ENCODE assay signal across 9 cellular contexts in genomic region chr4:45453258-45453841, GRCh38.
DNase-seq lines count a peak whose midpoint lies in the region; ATAC-seq and TF ChIP-seq lines count a peak whose summit lies in the region.
"Had no signal": no experiment of that assay in that cellular context is flagged by ENCODE, and none has a peak within 500 bp of the region (broad histone marks: within the 10 kb centered on the region; RNA-seq: fewer than 3 reads in every experiment).

No MANE protein-coding gene starts in this region.

- no peak for TF ChIP-seq EP300 in esophagus muscularis mucosa (IDR thresholded peaks at IDR 0.05)
- TF ChIP-seq EP300 in sigmoid colon (IDR thresholded peaks at IDR 0.05): no peak

- TF ChIP-seq CTCF in esophagus muscularis mucosa (IDR thresholded peaks at IDR 0.05) (peak; percentile 28 to 65 (median 44)), sigmoid colon (IDR thresholded peaks at IDR 0.05) (peak in 3 of 4 experiments; percentile 14 to 54 (median 38))

- 39% methylated on average over 5 of the region's 5 CpGs for WGBS in esophagus muscularis mucosa
- 25 to 41% methylated on average over 5 of the region's 5 CpGs for WGBS in sigmoid colon, 2 donors

- H3K4me3 Mint-ChIP-seq in activated T-cell treated with anti-CD3 and anti-CD28 coated beads, Interleukin-2, amount 50 U/mL, for 72 hours: no peak overlapping the region

- peak; percentile 54 for ATAC-seq in HG03039 (IDR thresholded peaks at IDR 0.05; ENCODE audit: unreplicated experiment)
- no peak for ATAC-seq in activated T-cell treated with anti-CD3 and anti-CD28 coated beads, Interleukin-2, amount 50 U/mL, for 72 hours (replicated peaks in 1 of 2)
- ATAC-seq: HCT116 had no signal

- H3K9me3 Mint-ChIP-seq in activated T-cell treated with anti-CD3 and anti-CD28 coated beads, Interleukin-2, amount 50 U/mL, for 72 hours: peaks cover 1 to 8% of the 10 kb centered on the region in 2 donors

- H3K4me1 ChIP-seq in esophagus muscularis mucosa: no peaks in the 10 kb centered on the region
- H3K4me1 ChIP-seq in sigmoid colon: no peaks in the 10 kb centered on the region

- no peaks in the 10 kb centered on the region for H3K27me3 Mint-ChIP-seq in activated T-cell treated with anti-CD3 and anti-CD28 coated beads, Interleukin-2, amount 50 U/mL, for 72 hours (ENCODE audit: low read depth)

- H3K27ac ChIP-seq in esophagus muscularis mucosa (replicated peaks in 1 of 4) (no peak overlapping the region), sigmoid colon (no peak overlapping the region)

- no peaks in the 10 kb centered on the region for H3K4me1 Mint-ChIP-seq in activated T-cell treated with anti-CD3 and anti-CD28 coated beads, Interleukin-2, amount 50 U/mL, for 72 hours (ENCODE audit: low read depth)

- no peak overlapping the region for H3K27ac Mint-ChIP-seq in activated T-cell treated with anti-CD3 and anti-CD28 coated beads, Interleukin-2, amount 50 U/mL, for 72 hours

- H3K4me3 ChIP-seq in esophagus muscularis mucosa: no peak overlapping the region
- H3K4me3 ChIP-seq in sigmoid colon: no peak overlapping the region

- intact Hi-C loops in esophagus muscularis mucosa (cut with DNase I) (loop anchor here (5.0 to 10.0 kb wide), 2 partner anchors 526 to 821 kb away; no protein-coding TSS in a partner anchor), sigmoid colon (cut with DNase I) (no loop called here)

- H3K9me3 ChIP-seq in esophagus muscularis mucosa (no peaks in the 10 kb centered on the region), sigmoid colon (no peaks in the 10 kb centered on the region)

- no peaks in the 10 kb centered on the region for H3K36me3 Mint-ChIP-seq in activated T-cell treated with anti-CD3 and anti-CD28 coated beads, Interleukin-2, amount 50 U/mL, for 72 hours (ENCODE audit: insufficient read depth in 2 of 2)

- no peaks in the 10 kb centered on the region for H3K27me3 ChIP-seq in esophagus muscularis mucosa
- no peaks in the 10 kb centered on the region for H3K27me3 ChIP-seq in sigmoid colon

- DNase-seq in ELR (ENCODE audit: low read depth): peak; percentile 4
- DNase-seq in NCI-H82 treated with DMSO at 0.1 percent for 48 hours (lab: John Stamatoyannopoulos, UW; ENCODE audit: unreplicated experiment): peak; percentile 23
- no peak for DNase-seq in esophagus muscularis mucosa (ENCODE audit: extremely low spot score)
- DNase-seq in sigmoid colon: no peak
- no peak for DNase-seq in effector CD4-positive, alpha-beta T cell
- no peak for DNase-seq in activated T-cell treated with anti-CD3 and anti-CD28 coated beads, Interleukin-2, amount 50 U/mL, for 72 hours
- no peak for DNase-seq in cerebellar nuclear complex (lab: John Stamatoyannopoulos, UW)

- no peaks in the 10 kb centered on the region for H3K36me3 ChIP-seq in esophagus muscularis mucosa
- H3K36me3 ChIP-seq in sigmoid colon: no peaks in the 10 kb centered on the region

- no peak for TF ChIP-seq POLR2A in esophagus muscularis mucosa (IDR thresholded peaks at IDR 0.05; ENCODE audit: low read depth)
- no peak for TF ChIP-seq POLR2A in sigmoid colon (IDR thresholded peaks at IDR 0.05)

Comparison
In these comparisons a context has a peak if more than half of its experiments do, and no peak if none do; other contexts are left out.
1. DNase-seq: peak in ELR (single experiment) and NCI-H82 treated with DMSO at 0.1 percent for 48 hours (single experiment); none in esophagus muscularis mucosa (single experiment), sigmoid colon (single experiment), effector CD4-positive, alpha-beta T cell (single experiment), activated T-cell treated with anti-CD3 and anti-CD28 coated beads, Interleukin-2, amount 50 U/mL, for 72 hours (0 of 2) and cerebellar nuclear complex (0 of 2).